1 cellular context compared by ENCODE assay signal in the genomic region with DNA sequence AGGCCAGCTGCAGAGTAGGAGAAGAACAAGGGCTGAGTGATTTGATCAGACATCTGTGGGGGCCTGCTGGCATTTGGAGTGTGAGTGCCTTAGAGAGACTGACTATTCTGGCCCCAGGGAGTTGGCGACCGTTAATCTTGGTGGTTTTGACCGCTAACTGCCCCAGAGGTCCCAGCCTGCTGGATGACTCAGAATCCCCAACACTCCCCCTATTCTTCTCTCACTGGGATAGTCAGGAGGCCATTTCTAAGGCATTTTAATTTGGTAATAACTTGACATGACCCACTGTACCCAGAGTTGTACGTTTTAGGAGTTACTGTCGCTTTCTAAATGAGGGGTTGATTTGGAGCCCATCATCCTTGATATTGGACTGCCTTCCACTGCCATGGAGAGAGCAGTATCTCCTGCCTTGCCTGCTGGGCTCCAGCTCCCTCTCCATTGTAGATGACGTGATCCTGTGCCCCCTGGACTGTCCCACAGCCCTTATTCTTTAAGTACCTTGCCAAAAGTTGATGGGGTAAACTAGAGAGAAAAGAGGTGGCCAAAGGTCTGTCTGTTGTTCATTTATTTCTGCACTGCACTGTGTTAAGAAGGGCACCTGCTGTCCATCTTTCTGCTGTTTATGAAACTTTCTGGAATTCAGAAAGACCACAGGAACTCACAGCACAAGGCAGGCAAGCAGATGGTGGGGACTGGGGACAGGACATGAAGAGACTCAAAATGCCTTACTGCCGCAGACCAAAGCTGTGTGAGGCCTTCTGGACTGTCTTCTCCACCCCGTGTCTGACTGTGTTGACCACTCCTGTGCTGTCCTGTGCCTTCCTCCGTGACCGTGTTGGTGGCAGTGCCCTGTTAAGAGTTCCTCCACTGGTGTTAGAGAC.
TF ChIP-seq lines count a peak whose summit lies in the region.

No MANE protein-coding gene starts in this region.

TF ChIP-seq in GM12878, 131 proteins besides CTCF, POLR2A, EP300 and RAD21 (continued from another document):
- TF ChIP-seq, protein P1, sequence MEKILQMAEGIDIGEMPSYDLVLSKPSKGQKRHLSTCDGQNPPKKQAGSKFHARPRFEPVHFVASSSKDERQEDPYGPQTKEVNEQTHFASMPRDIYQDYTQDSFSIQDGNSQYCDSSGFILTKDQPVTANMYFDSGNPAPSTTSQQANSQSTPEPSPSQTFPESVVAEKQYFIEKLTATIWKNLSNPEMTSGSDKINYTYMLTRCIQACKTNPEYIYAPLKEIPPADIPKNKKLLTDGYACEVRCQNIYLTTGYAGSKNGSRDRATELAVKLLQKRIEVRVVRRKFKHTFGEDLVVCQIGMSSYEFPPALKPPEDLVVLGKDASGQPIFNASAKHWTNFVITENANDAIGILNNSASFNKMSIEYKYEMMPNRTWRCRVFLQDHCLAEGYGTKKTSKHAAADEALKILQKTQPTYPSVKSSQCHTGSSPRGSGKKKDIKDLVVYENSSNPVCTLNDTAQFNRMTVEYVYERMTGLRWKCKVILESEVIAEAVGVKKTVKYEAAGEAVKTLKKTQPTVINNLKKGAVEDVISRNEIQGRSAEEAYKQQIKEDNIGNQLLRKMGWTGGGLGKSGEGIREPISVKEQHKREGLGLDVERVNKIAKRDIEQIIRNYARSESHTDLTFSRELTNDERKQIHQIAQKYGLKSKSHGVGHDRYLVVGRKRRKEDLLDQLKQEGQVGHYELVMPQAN (conservative IDR thresholded peaks at IDR 0.05): 0 out of 2 replicates have a peak, but pooled peaks have one; percentile 28
- TF ChIP-seq RUNX3 (IDR thresholded peaks at IDR 0.05; ENCODE audit: low read length) (peak; percentile 78), SMAD5 (IDR thresholded peaks at IDR 0.05; ENCODE audit: low read depth) (no peak), POLR2AphosphoS5 (IDR thresholded peaks at IDR 0.05; ENCODE audit: low read length) (no peak), NBN (IDR thresholded peaks at IDR 0.05) (no peak; the same call in 1 of the 2 replicates), MTA2 (IDR thresholded peaks at IDR 0.05; ENCODE audit: low read depth) (0 out of 2 replicates have a peak, but pooled peaks have one; percentile 28), MYB (IDR thresholded peaks at IDR 0.05; ENCODE audit: borderline replicate concordance, low read depth, low read length) (0 out of 2 replicates have a peak, but pooled peaks have one; percentile 59), CBFB (IDR thresholded peaks at IDR 0.05; ENCODE audit: low read depth) (0 out of 2 replicates have a peak, but pooled peaks have one; percentile 41), IKZF1 (conservative IDR thresholded peaks at IDR 0.05) (peak; percentile 75)
- TF ChIP-seq, protein P2, sequence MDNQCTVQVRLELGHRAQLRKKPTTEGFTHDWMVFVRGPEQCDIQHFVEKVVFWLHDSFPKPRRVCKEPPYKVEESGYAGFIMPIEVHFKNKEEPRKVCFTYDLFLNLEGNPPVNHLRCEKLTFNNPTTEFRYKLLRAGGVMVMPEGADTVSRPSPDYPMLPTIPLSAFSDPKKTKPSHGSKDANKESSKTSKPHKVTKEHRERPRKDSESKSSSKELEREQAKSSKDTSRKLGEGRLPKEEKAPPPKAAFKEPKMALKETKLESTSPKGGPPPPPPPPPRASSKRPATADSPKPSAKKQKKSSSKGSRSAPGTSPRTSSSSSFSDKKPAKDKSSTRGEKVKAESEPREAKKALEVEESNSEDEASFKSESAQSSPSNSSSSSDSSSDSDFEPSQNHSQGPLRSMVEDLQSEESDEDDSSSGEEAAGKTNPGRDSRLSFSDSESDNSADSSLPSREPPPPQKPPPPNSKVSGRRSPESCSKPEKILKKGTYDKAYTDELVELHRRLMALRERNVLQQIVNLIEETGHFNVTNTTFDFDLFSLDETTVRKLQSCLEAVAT (IDR thresholded peaks at IDR 0.05): no peak
- TF ChIP-seq, protein P3, sequence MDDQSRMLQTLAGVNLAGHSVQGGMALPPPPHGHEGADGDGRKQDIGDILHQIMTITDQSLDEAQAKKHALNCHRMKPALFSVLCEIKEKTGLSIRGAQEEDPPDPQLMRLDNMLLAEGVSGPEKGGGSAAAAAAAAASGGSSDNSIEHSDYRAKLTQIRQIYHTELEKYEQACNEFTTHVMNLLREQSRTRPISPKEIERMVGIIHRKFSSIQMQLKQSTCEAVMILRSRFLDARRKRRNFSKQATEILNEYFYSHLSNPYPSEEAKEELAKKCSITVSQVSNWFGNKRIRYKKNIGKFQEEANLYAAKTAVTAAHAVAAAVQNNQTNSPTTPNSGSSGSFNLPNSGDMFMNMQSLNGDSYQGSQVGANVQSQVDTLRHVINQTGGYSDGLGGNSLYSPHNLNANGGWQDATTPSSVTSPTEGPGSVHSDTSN (IDR thresholded peaks at IDR 0.05; ENCODE audit: insufficient replicate concordance, low read depth, low read length): no peak
- TF ChIP-seq, protein P4, sequence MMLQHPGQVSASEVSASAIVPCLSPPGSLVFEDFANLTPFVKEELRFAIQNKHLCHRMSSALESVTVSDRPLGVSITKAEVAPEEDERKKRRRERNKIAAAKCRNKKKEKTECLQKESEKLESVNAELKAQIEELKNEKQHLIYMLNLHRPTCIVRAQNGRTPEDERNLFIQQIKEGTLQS (IDR thresholded peaks at IDR 0.05; ENCODE audit: borderline replicate concordance, extremely low read depth, low read depth, low read length): no peak
